8 cellular contexts compared by ENCODE assay signal in genomic region chr2:206158563-206159345, GRCh38. TPM values are rescaled to one million over a fixed set of nuclear protein-coding genes. Genes with fewer than 3 reads are reported as not detected.
DNase-seq lines count a peak whose midpoint lies in the region; ATAC-seq and TF ChIP-seq lines count a peak whose summit lies in the region.

No MANE protein-coding gene starts in this region.

- H3K27me3 ChIP-seq in osteoblast (ENCODE audit: insufficient read depth, low read length) = no peaks in the 10 kb centered on the region

- peaks cover 8% of the 10 kb centered on the region for H3K36me3 Mint-ChIP-seq in T-helper 17 cell (ENCODE audit: low read depth)

- H3K4me3 ChIP-seq in foreskin fibroblast (ENCODE audit: low read depth in 1 of 2, low read length in 2 of 2) = peak overlapping the region; percentile 91 to 100
- H3K4me3 ChIP-seq in osteoblast (ENCODE audit: insufficient read depth, low read length) = peak overlapping the region; percentile 90

- H3K4me2 ChIP-seq in osteoblast (ENCODE audit: insufficient read depth, low read length) = peak overlapping the region; percentile 91

- H3K36me3 ChIP-seq in osteoblast (ENCODE audit: insufficient read depth, low read length) = peaks cover 31% of the 10 kb centered on the region

- ATAC-seq in GM18868 (IDR thresholded peaks at IDR 0.05; ENCODE audit: unreplicated experiment) (peak; percentile 10), HG03108 (IDR thresholded peaks at IDR 0.05; ENCODE audit: unreplicated experiment) (peak; percentile 16), T-helper 17 cell (peak; percentile 2)

- peaks cover 18% of the 10 kb centered on the region for H3K4me1 ChIP-seq in osteoblast (ENCODE audit: insufficient read depth, low read length)

- H3K4me3 Mint-ChIP-seq in T-helper 17 cell = peak overlapping the region; percentile 98

- peak overlapping the region; percentile 99 for H3K27ac Mint-ChIP-seq in T-helper 17 cell

- H3K4me1 Mint-ChIP-seq in T-helper 17 cell = peaks cover 33% of the 10 kb centered on the region

- TF ChIP-seq CTCF in foreskin fibroblast (IDR thresholded peaks at IDR 0.05; ENCODE audit: low read depth, low read length) (no peak), osteoblast (IDR thresholded peaks at IDR 0.05; ENCODE audit: extremely low read depth, low read depth, low read length) (no peak)

- no peaks in the 10 kb centered on the region for H3K9me3 ChIP-seq in T-helper 17 cell (ENCODE audit: control insufficient read depth, low read length, poor library complexity, severe bottlenecking)
- no peaks in the 10 kb centered on the region for H3K9me3 ChIP-seq in osteoblast (ENCODE audit: low read depth, low read length)

- H4K20me1 ChIP-seq in osteoblast (ENCODE audit: insufficient read depth, low read length) = peaks cover 17% of the 10 kb centered on the region

- H3K27me3 Mint-ChIP-seq in T-helper 17 cell = no peaks in the 10 kb centered on the region

- H2AFZ ChIP-seq in osteoblast (ENCODE audit: low read length) = peak overlapping the region; percentile 99

- DNase-seq in AG08395 (ENCODE audit: low spot score) = peak; percentile 21
- no peak for DNase-seq in T-helper 17 cell
- DNase-seq in foreskin fibroblast = peak in 1 of 2 donors; percentile 29
- DNase-seq in osteoblast (ENCODE audit: insufficient read length, low spot score, missing footprints) = no peak
- no peak for DNase-seq in Ammon's horn (ENCODE audit: low spot score)
- no peak for DNase-seq in NCI-H1930 (lab: John Stamatoyannopoulos, UW)

- H3K27ac ChIP-seq in osteoblast (ENCODE audit: low read depth, low read length) = peak overlapping the region; percentile 96

- H3K79me2 ChIP-seq in osteoblast (ENCODE audit: insufficient read depth, low read length) = peaks cover 81% of the 10 kb centered on the region

RNA-seq across cellular contexts. Expression of gene NDUFS1, which starts 0.5 kb away (rescaled TPM):
- total RNA-seq in T-helper 17 cell (10 to 100 TPM; 30.9 to 35.2 TPM), osteoblast (86.6 and 98.4 TPM in 2 replicates)

RNA-seq across cellular contexts. Expression of gene EEF1B2, which starts 0.9 kb away (rescaled TPM):
- total RNA-seq in T-helper 17 cell = 100 to 1,000 TPM; 881 to 966 TPM
- total RNA-seq in osteoblast = 442 and 563 TPM in 2 replicates
